Comparison of ENCODE assay signal across 12 cellular contexts in the genomic region with DNA sequence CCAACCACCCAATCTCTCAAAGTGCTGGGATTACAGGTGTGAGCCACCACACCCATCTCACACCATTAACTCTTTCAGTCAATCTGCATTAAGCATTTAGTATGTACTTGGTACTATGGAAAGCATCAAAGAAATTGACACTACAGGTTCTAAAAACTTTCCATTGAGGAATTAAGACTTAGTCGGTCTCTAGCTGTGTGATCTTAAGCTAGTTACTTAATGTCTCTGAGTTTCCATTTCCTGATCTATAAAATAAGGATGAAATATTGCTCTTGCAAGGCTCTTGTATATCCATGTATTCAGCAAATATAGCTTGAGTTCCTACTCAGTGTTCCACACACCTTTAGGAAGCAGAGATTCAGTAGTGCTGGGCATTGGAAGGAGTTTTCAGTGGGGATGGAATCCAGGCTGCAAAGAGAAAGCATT. TPM values are rescaled to one million over a fixed set of nuclear protein-coding genes. Genes with fewer than 3 reads are reported as not detected.
DNase-seq lines count a peak whose midpoint lies in the region; ATAC-seq and TF ChIP-seq lines count a peak whose summit lies in the region.
"Had no signal": no experiment of that assay in that cellular context is flagged by ENCODE, and none has a peak within 500 bp of the region (broad histone marks: within the 10 kb centered on the region; RNA-seq: fewer than 3 reads in every experiment).

No MANE protein-coding gene starts in this region.

- no peak overlapping the region for H3K23ac ChIP-seq in trophoblast cell (ENCODE audit: low read length)

- peak overlapping the region; percentile 97 for H3K4ac ChIP-seq in trophoblast cell (ENCODE audit: low read depth, low read length)

- H4K12ac ChIP-seq in trophoblast cell (ENCODE audit: low read depth, low read length) = no peak overlapping the region

- H3K4me1 ChIP-seq in adipocyte (ENCODE audit: control insufficient read depth, insufficient read depth, low read length) = peaks cover 13% of the 10 kb centered on the region
- peaks cover 17 to 25% of the 10 kb centered on the region in 2 experiments for H3K4me1 ChIP-seq in trophoblast cell (ENCODE audit: control insufficient read depth in 1 of 2, insufficient read depth in 2 of 2, low read length in 2 of 2)
- H3K4me1 ChIP-seq in psoas muscle = no peaks in the 10 kb centered on the region
- H3K4me1 ChIP-seq: sigmoid colon had no signal

- no peak for DNase-seq in activated CD4-positive, alpha-beta T cell treated with anti-CD3 and anti-CD28 coated beads, Interleukin-2, amount 10 ng/mL, durations not matched to agents 24 days and 14 days
- DNase-seq in activated CD4-positive, alpha-beta T cell treated with anti-CD3 and anti-CD28 coated beads for 4 hours = no peak
- no peak for DNase-seq in adipocyte (ENCODE audit: low read depth)
- DNase-seq in trophoblast cell = no peak
- DNase-seq in psoas muscle = no peak
- DNase-seq in EL = no peak
- DNase-seq: activated T-cell treated with anti-CD3 and anti-CD28 coated beads, Interleukin-2, amount 50 U/mL, for 1 hour; body of pancreas; sigmoid colon had no signal

- H3K9me3 Mint-ChIP-seq in activated CD4-positive, alpha-beta T cell treated with anti-CD3 and anti-CD28 coated beads, Interleukin-2, amount 10 ng/mL, durations not matched to agents 24 days and 14 days = no peaks in the 10 kb centered on the region
- H3K9me3 Mint-ChIP-seq in IgD-negative memory B cell = no peaks in the 10 kb centered on the region

- peak overlapping the region; percentile 98 for H4K91ac ChIP-seq in trophoblast cell (ENCODE audit: low read depth, low read length)

- peaks cover 40% of the 10 kb centered on the region for H3K4me1 Mint-ChIP-seq in activated CD4-positive, alpha-beta T cell treated with anti-CD3 and anti-CD28 coated beads, Interleukin-2, amount 10 ng/mL, durations not matched to agents 24 days and 14 days
- peaks cover 23 to 37% (median 34%) of the 10 kb centered on the region in 3 donors for H3K4me1 Mint-ChIP-seq in IgD-negative memory B cell

- peak overlapping the region; percentile 73 for H3K27ac Mint-ChIP-seq in activated CD4-positive, alpha-beta T cell treated with anti-CD3 and anti-CD28 coated beads, Interleukin-2, amount 10 ng/mL, durations not matched to agents 24 days and 14 days
- H3K27ac Mint-ChIP-seq in IgD-negative memory B cell = peak overlapping the region; percentile 19 to 90 (median 33)

- H2AFZ ChIP-seq in trophoblast cell (ENCODE audit: insufficient read depth, low read length, poor library complexity) = peak overlapping the region; percentile 87

- peaks cover 3% of the 10 kb centered on the region for H3K79me2 ChIP-seq in trophoblast cell (ENCODE audit: control insufficient read depth, insufficient read depth, low read length, poor library complexity)

- peaks cover 4% of the 10 kb centered on the region for H3K9me3 ChIP-seq in adipocyte (ENCODE audit: control insufficient read depth, low read length)
- H3K9me3 ChIP-seq in trophoblast cell (ENCODE audit: insufficient read depth, low read depth, low read length) = no peaks in the 10 kb centered on the region
- H3K9me3 ChIP-seq in psoas muscle = no peaks in the 10 kb centered on the region
- H3K9me3 ChIP-seq: body of pancreas, sigmoid colon had no signal

- TF ChIP-seq CTCF in psoas muscle (IDR thresholded peaks at IDR 0.05) = no peak

- peak overlapping the region; percentile 20 for H3K4me3 Mint-ChIP-seq in activated CD4-positive, alpha-beta T cell treated with anti-CD3 and anti-CD28 coated beads, Interleukin-2, amount 10 ng/mL, durations not matched to agents 24 days and 14 days
- peak overlapping the region in 2 of 4 donors; percentile 48 to 76 for H3K4me3 Mint-ChIP-seq in IgD-negative memory B cell

- H3K14ac ChIP-seq in trophoblast cell (ENCODE audit: low read length) = peak overlapping the region; percentile 92

- H3K27me3 ChIP-seq in adipocyte (replicated peaks; ENCODE audit: control insufficient read depth, insufficient read depth, low read length) (no peaks in the 10 kb centered on the region), trophoblast cell (ENCODE audit: insufficient read depth, low read length) (no peaks in the 10 kb centered on the region), psoas muscle (ENCODE audit: insufficient read depth in 3 of 3, low read length in 2 of 3) (peaks cover 0 to 2% (median 0%) of the 10 kb centered on the region in 3 donors)
- H3K27me3 ChIP-seq: body of pancreas, sigmoid colon had no signal

- no CpG with 5 or more reads among the region's 1 CpG for WGBS in trophoblast cell (ENCODE audit: extremely low coverage, insufficient coverage, insufficient read length)
- WGBS in psoas muscle, 3 donors = 88 to 94% (median 90%) methylated on average over 1 of the region's 1 CpG

- H2BK5ac ChIP-seq in trophoblast cell (ENCODE audit: low read depth, low read length, poor library complexity) = peak overlapping the region; percentile 87

- H3K36me3 ChIP-seq in adipocyte (ENCODE audit: control insufficient read depth, insufficient read depth, low read length, severe bottlenecking) (no peaks in the 10 kb centered on the region), trophoblast cell (ENCODE audit: control insufficient read depth in 1 of 2, insufficient read depth in 2 of 2, low read length in 2 of 2) (no peaks in the 10 kb centered on the region), psoas muscle (ENCODE audit: insufficient read depth in 1 of 2, low read depth in 1 of 2) (no peaks in the 10 kb centered on the region)
- H3K36me3 ChIP-seq: sigmoid colon had no signal

- H3K9ac ChIP-seq in adipocyte (ENCODE audit: low read length) = no peak overlapping the region
- H3K9ac ChIP-seq in trophoblast cell (ENCODE audit: low read length) = no peak overlapping the region

- no peaks in the 10 kb centered on the region for H3K27me3 Mint-ChIP-seq in activated CD4-positive, alpha-beta T cell treated with anti-CD3 and anti-CD28 coated beads, Interleukin-2, amount 10 ng/mL, durations not matched to agents 24 days and 14 days
- no peaks in the 10 kb centered on the region for H3K27me3 Mint-ChIP-seq in IgD-negative memory B cell

- H3K4me2 ChIP-seq in trophoblast cell (ENCODE audit: low read length) = no peak overlapping the region

- H3K79me1 ChIP-seq in trophoblast cell (ENCODE audit: low read length) = peaks cover 28% of the 10 kb centered on the region

- H2BK12ac ChIP-seq in trophoblast cell (ENCODE audit: low read length) = peak overlapping the region; percentile 100

- intact Hi-C loops in activated CD4-positive, alpha-beta T cell treated with anti-CD3 and anti-CD28 coated beads, Interleukin-2, amount 10 ng/mL, durations not matched to agents 24 days and 14 days (cut with micrococcal nuclease) = loop anchor here (1.0 to 5.0 kb wide), 4 partner anchors 35 to 158 kb away; no protein-coding TSS in a partner anchor
- intact Hi-C loops in psoas muscle (cut with DNase I) = no loop called here

- H3K4me3 ChIP-seq in adipocyte (ENCODE audit: low read length) (peak overlapping the region; percentile 19), trophoblast cell (ENCODE audit: low read depth, low read length) (no peak overlapping the region), psoas muscle (no peak overlapping the region)
- H3K4me3 ChIP-seq: body of pancreas, sigmoid colon, SK-N-MC had no signal

- peak overlapping the region; percentile 98 for H2AK5ac ChIP-seq in trophoblast cell (ENCODE audit: low read length)

- H3K36me3 Mint-ChIP-seq in activated CD4-positive, alpha-beta T cell treated with anti-CD3 and anti-CD28 coated beads, Interleukin-2, amount 10 ng/mL, durations not matched to agents 24 days and 14 days (ENCODE audit: low read depth) = no peaks in the 10 kb centered on the region
- no peaks in the 10 kb centered on the region for H3K36me3 Mint-ChIP-seq in IgD-negative memory B cell

- peak overlapping the region; percentile 95 for H2BK120ac ChIP-seq in trophoblast cell (ENCODE audit: insufficient read depth, low read length, poor library complexity)

- peak overlapping the region; percentile 97 for H3K27ac ChIP-seq in trophoblast cell (ENCODE audit: low read depth, low read length)
- H3K27ac ChIP-seq in psoas muscle = no peak overlapping the region
- H3K27ac ChIP-seq: body of pancreas, sigmoid colon, SK-N-MC had no signal

- H3K18ac ChIP-seq in trophoblast cell (ENCODE audit: low read length) = peak overlapping the region; percentile 92

- peak overlapping the region; percentile 76 for H4K8ac ChIP-seq in trophoblast cell (ENCODE audit: low read depth, low read length)

- ATAC-seq in psoas muscle (no peak), GM19035 (IDR thresholded peaks at IDR 0.05; ENCODE audit: unreplicated experiment) (no peak)
- ATAC-seq: body of pancreas had no signal

RNA-seq across cellular contexts. Expression of gene NCOA3, which starts 48.9 kb away (rescaled TPM):
- total RNA-seq in activated CD4-positive, alpha-beta T cell treated with anti-CD3 and anti-CD28 coated beads, Interleukin-2, amount 10 ng/mL, durations not matched to agents 24 days and 14 days = 140 TPM in 2 replicates
- polyA plus RNA-seq in IgD-negative memory B cell = 64.7 TPM
- 189 and 191 TPM in 2 replicates for polyA plus RNA-seq in trophoblast cell (2013)
- total RNA-seq in psoas muscle = 10 to 100 TPM; 13.0 to 56.9 (median 23.3) TPM
- 10 to 100 TPM; 11.9 to 36.2 (median 14.2) TPM for polyA plus RNA-seq in psoas muscle
